ENCODE assay signal across 8 cellular contexts in genomic region chr6:164159061-164159460, GRCh38.
"Had no signal": no experiment of that assay in that cellular context is flagged by ENCODE, and none has a peak within 500 bp of the region (broad histone marks: within the 10 kb centered on the region; RNA-seq: fewer than 3 reads in every experiment).

No MANE protein-coding gene starts in this region.

- H3K4me1 ChIP-seq: HAP-1 had no signal

- H2AFZ ChIP-seq: GM23248, GM23338 had no signal

- H3K4me2 ChIP-seq: GM23338 had no signal

- DNase-seq: GM23248, GOT3, H7, H9, HCEC 1CT, HFFc6 had no signal

- H3K4me3 ChIP-seq: GM23248, GM23338, HAP-1 had no signal

- H3K27ac ChIP-seq: GM23248 had no signal

- H3K9ac ChIP-seq: GM23248 had no signal

- H3K36me3 ChIP-seq: HAP-1 had no signal
